ENCODE assay signal across 18 cellular contexts in genomic region chr4:124121511-124121934, GRCh38.
A peak's percentile ranks its signal among the peaks of the same experiment; 100 is the strongest.
DNase-seq lines count a peak whose midpoint lies in the region; ATAC-seq, FAIRE-seq and TF ChIP-seq lines count a peak whose summit lies in the region.
"Had no signal": no experiment of that assay in that cellular context is flagged by ENCODE, and none has a peak within 500 bp of the region (broad histone marks: within the 10 kb centered on the region; RNA-seq: fewer than 3 reads in every experiment).

No MANE protein-coding gene starts in this region.

- no peaks in the 10 kb centered on the region for H3K9me3 ChIP-seq in breast epithelium
- no peaks in the 10 kb centered on the region for H3K9me3 ChIP-seq in HepG2 (ENCODE audit: low read length)
- no peaks in the 10 kb centered on the region for H3K9me3 ChIP-seq in ascending aorta
- H3K9me3 ChIP-seq: thyroid gland had no signal

- TF ChIP-seq EP300 in HepG2 (IDR thresholded peaks at IDR 0.05; ENCODE audit: low read depth in 2 of 2, low read length in 2 of 2) (no peak), HepG2 (CRISPR knock-in tag; IDR thresholded peaks at IDR 0.05; ENCODE audit: borderline replicate concordance) (no peak)

- H3K27me3 Mint-ChIP-seq in MCF 10A (ENCODE audit: insufficient read depth, unreplicated experiment), result no peaks in the 10 kb centered on the region
- H3K27me3 Mint-ChIP-seq: activated CD4-positive, alpha-beta T cell treated with anti-CD3 and anti-CD28 coated beads, Interleukin-2, amount 10 ng/mL, durations not matched to agents 24 days and 14 days; effector memory CD8-positive, alpha-beta T cell had no signal

- H3K36me3 Mint-ChIP-seq in MCF 10A (ENCODE audit: insufficient read depth, unreplicated experiment), result no peaks in the 10 kb centered on the region

- peaks cover 28% of the 10 kb centered on the region for H3K4me1 Mint-ChIP-seq in MCF 10A (ENCODE audit: insufficient read depth, unreplicated experiment)
- H3K4me1 Mint-ChIP-seq: activated CD4-positive, alpha-beta T cell treated with anti-CD3 and anti-CD28 coated beads, Interleukin-2, amount 10 ng/mL, durations not matched to agents 24 days and 14 days had no signal

- in situ Hi-C loops in HepG2 (cut with HindIII; ENCODE audit: extremely low pct_ligation_motif_present, low pct_unique_long_range_greater_than_20kb), result loop anchor here (25.0 kb wide), 3 partner anchors 559 to 1359 kb away; partner anchors contain the start of gene SPRY1

- 20% methylated on average over 1 of the region's 1 CpG for WGBS in HepG2 (ENCODE audit: low lambda C conversion rate)

- H3K4me2 ChIP-seq in HepG2 (ENCODE audit: low read depth, low read length), result no peak overlapping the region

- no peak overlapping the region for H3K4me3 Mint-ChIP-seq in MCF 10A (ENCODE audit: unreplicated experiment)
- H3K4me3 Mint-ChIP-seq: activated CD4-positive, alpha-beta T cell treated with anti-CD3 and anti-CD28 coated beads, Interleukin-2, amount 10 ng/mL, durations not matched to agents 24 days and 14 days; activated T-cell treated with anti-CD3 and anti-CD28 coated beads, Interleukin-2, amount 50 U/mL, for 72 hours; effector memory CD8-positive, alpha-beta T cell had no signal

- CTCF ChIA-PET in MCF 10A (lab: Yijun Ruan, JAX) (interaction anchor here (0.8 to 1.4 kb wide), 6 partner anchors 9 to 772 kb away, joined by 3 to 6 read pairs (median 3); no protein-coding TSS in a partner anchor), HepG2 (lab: Yijun Ruan, JAX; ENCODE audit: low intra/inter-chr PET ratio, low total read pairs) (no interaction called here)

- H3K27me3 ChIP-seq in breast epithelium (no peaks in the 10 kb centered on the region), HepG2 (ENCODE audit: control insufficient read depth in 1 of 2, insufficient read depth in 2 of 2, low read length in 2 of 2) (no peaks in the 10 kb centered on the region), ascending aorta (no peaks in the 10 kb centered on the region)
- H3K27me3 ChIP-seq: thyroid gland had no signal

- H4K20me1 ChIP-seq in HepG2 (ENCODE audit: insufficient read depth, low read length), result no peaks in the 10 kb centered on the region

- H3K9ac ChIP-seq in HepG2 (ENCODE audit: insufficient read depth, low read depth, low read length), result no peak overlapping the region
- H3K9ac ChIP-seq: parathyroid adenoma had no signal

- no peak for ATAC-seq in HepG2
- ATAC-seq in HG03139 (IDR thresholded peaks at IDR 0.05; ENCODE audit: unreplicated experiment), result no peak
- ATAC-seq in GM18861 (IDR thresholded peaks at IDR 0.05; ENCODE audit: unreplicated experiment), result no peak
- ATAC-seq: activated T-cell treated with anti-CD3 and anti-CD28 coated beads, Interleukin-2, amount 50 U/mL, for 72 hours; effector memory CD8-positive, alpha-beta T cell; HCT116 had no signal

- TF ChIP-seq CTCF in MCF 10A (IDR thresholded peaks at IDR 0.05; ENCODE audit: unreplicated experiment), result no peak
- TF ChIP-seq CTCF in breast epithelium (IDR thresholded peaks at IDR 0.05), result no peak
- TF ChIP-seq CTCF in choroid plexus epithelial cell (conservative IDR thresholded peaks at IDR 0.05; ENCODE audit: low read depth, low read length), result no peak
- no peak for TF ChIP-seq CTCF in HepG2 (CRISPR knock-in tag; IDR thresholded peaks at IDR 0.05)
- TF ChIP-seq CTCF in ascending aorta (IDR thresholded peaks at IDR 0.05), result no peak

- H3K9me3 Mint-ChIP-seq in MCF 10A (ENCODE audit: unreplicated experiment), result no peaks in the 10 kb centered on the region
- H3K9me3 Mint-ChIP-seq: activated CD4-positive, alpha-beta T cell treated with anti-CD3 and anti-CD28 coated beads, Interleukin-2, amount 10 ng/mL, durations not matched to agents 24 days and 14 days had no signal

- no peaks in the 10 kb centered on the region for H3K4me1 ChIP-seq in breast epithelium
- H3K4me1 ChIP-seq in HepG2 (ENCODE audit: insufficient read depth, low read length), result no peaks in the 10 kb centered on the region
- no peaks in the 10 kb centered on the region for H3K4me1 ChIP-seq in ascending aorta
- H3K4me1 ChIP-seq: parathyroid adenoma, thyroid gland had no signal

- TF ChIP-seq POLR2A in breast epithelium (IDR thresholded peaks at IDR 0.05) (no peak), HepG2 (IDR thresholded peaks at IDR 0.05; ENCODE audit: insufficient read depth in 1 of 2, low read depth in 2 of 2, low read length in 2 of 2) (no peak)

- TF ChIP-seq RAD21 in HepG2 (CRISPR knock-in tag; IDR thresholded peaks at IDR 0.05), result no peak

- no peak for FAIRE-seq in HepG2 (lab: Jason Lieb, UNC)
- FAIRE-seq: RCC 7860 had no signal

- DNase-seq in MCF 10A (ENCODE audit: unreplicated experiment), result peak; percentile 95
- no peak for DNase-seq in breast epithelium (ENCODE audit: low spot score in 2 of 2)
- DNase-seq in choroid plexus epithelial cell (ENCODE audit: low read depth), result peak; percentile 96
- peak; percentile 11 for DNase-seq in HepG2 (ENCODE audit: low spot score)
- DNase-seq in T-helper 1 cell, result no peak
- no peak for DNase-seq in ascending aorta (ENCODE audit: low spot score in 2 of 2)
- DNase-seq: ACHN; activated CD4-positive, alpha-beta T cell treated with anti-CD3 and anti-CD28 coated beads, Interleukin-2, amount 10 ng/mL, durations not matched to agents 24 days and 14 days; activated T-cell treated with anti-CD3 and anti-CD28 coated beads, Interleukin-2, amount 50 U/mL, for 72 hours; effector memory CD8-positive, alpha-beta T cell; NCI-H1048; NCI-H510A had no signal

- POLR2A ChIA-PET in MCF 10A (lab: Yijun Ruan, JAX), result interaction anchor here (0.9 to 1.4 kb wide), 7 partner anchors 8 to 74 kb away, joined by 3 to 5 read pairs (median 3); no protein-coding TSS in a partner anchor
- POLR2A ChIA-PET in HepG2 (lab: Yijun Ruan, JAX), result no interaction called here

- BruUV-seq in MCF 10A (replicated peaks; lab: Mats Ljungman, UMichigan), result no TSS peak
- BruUV-seq in HepG2 (replicated peaks; lab: Mats Ljungman, UMichigan), result no TSS peak

- H2AFZ ChIP-seq in HepG2 (ENCODE audit: low read length), result no peak overlapping the region
- H2AFZ ChIP-seq: parathyroid adenoma had no signal

- H3K27ac Mint-ChIP-seq in MCF 10A (ENCODE audit: low read depth, unreplicated experiment), result peak overlapping the region; percentile 37
- H3K27ac Mint-ChIP-seq: activated CD4-positive, alpha-beta T cell treated with anti-CD3 and anti-CD28 coated beads, Interleukin-2, amount 10 ng/mL, durations not matched to agents 24 days and 14 days; activated T-cell treated with anti-CD3 and anti-CD28 coated beads, Interleukin-2, amount 50 U/mL, for 72 hours; effector memory CD8-positive, alpha-beta T cell had no signal

- no peak overlapping the region for H3K4me3 ChIP-seq in breast epithelium
- no peak overlapping the region for H3K4me3 ChIP-seq in choroid plexus epithelial cell (ENCODE audit: low read depth, low read length)
- H3K4me3 ChIP-seq in HepG2 (replicated peaks in 1 of 3; ENCODE audit: insufficient read depth in 1 of 3, low read depth in 2 of 3, low read length in 3 of 3), result no peak overlapping the region
- no peak overlapping the region for H3K4me3 ChIP-seq in ascending aorta
- H3K4me3 ChIP-seq: thyroid gland had no signal

- H3K27ac ChIP-seq in breast epithelium (no peak overlapping the region), HepG2 (ENCODE audit: extremely low read length, insufficient read depth, low read length) (no peak overlapping the region), ascending aorta (no peak overlapping the region)
- H3K27ac ChIP-seq: parathyroid adenoma, thyroid gland had no signal

- H3K79me2 ChIP-seq in HepG2 (ENCODE audit: insufficient read depth, low read length), result no peaks in the 10 kb centered on the region
- H3K79me2 ChIP-seq: parathyroid adenoma had no signal

- intact Hi-C loops in MCF 10A (cut with micrococcal nuclease) (no loop called here), breast epithelium (cut with DNase I; ENCODE audit: low total_unique reads) (no loop called here), HepG2 (cut with micrococcal nuclease; ENCODE audit: unreplicated experiment) (loop anchor here (5.0 kb wide), 1 partner anchor 141 kb away; no protein-coding TSS in a partner anchor), ascending aorta (cut with DNase I) (no loop called here)

- H3K36me3 ChIP-seq in breast epithelium, result no peaks in the 10 kb centered on the region
- no peaks in the 10 kb centered on the region for H3K36me3 ChIP-seq in HepG2 (replicated peaks in 1 of 2; ENCODE audit: control insufficient read depth in 1 of 2, insufficient read depth in 2 of 2, low read length in 2 of 2)
- no peaks in the 10 kb centered on the region for H3K36me3 ChIP-seq in ascending aorta
- H3K36me3 ChIP-seq: thyroid gland had no signal

TF ChIP-seq in HepG2, 621 proteins besides CTCF, POLR2A, EP300 and RAD21:
- TF ChIP-seq ZNF160 (CRISPR knock-in tag; IDR thresholded peaks at IDR 0.05) (no peak), SMYD3 (CRISPR knock-in tag; IDR thresholded peaks at IDR 0.05) (no peak), SMC3 (IDR thresholded peaks at IDR 0.05; ENCODE audit: low read length) (no peak), ZNF234 (CRISPR knock-in tag; conservative IDR thresholded peaks at IDR 0.05) (no peak), TCF7 (IDR thresholded peaks at IDR 0.05; ENCODE audit: low read depth) (no peak)
- TF ChIP-seq, protein P1, sequence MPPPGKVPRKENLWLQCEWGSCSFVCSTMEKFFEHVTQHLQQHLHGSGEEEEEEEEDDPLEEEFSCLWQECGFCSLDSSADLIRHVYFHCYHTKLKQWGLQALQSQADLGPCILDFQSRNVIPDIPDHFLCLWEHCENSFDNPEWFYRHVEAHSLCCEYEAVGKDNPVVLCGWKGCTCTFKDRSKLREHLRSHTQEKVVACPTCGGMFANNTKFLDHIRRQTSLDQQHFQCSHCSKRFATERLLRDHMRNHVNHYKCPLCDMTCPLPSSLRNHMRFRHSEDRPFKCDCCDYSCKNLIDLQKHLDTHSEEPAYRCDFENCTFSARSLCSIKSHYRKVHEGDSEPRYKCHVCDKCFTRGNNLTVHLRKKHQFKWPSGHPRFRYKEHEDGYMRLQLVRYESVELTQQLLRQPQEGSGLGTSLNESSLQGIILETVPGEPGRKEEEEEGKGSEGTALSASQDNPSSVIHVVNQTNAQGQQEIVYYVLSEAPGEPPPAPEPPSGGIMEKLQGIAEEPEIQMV (CRISPR knock-in tag; IDR thresholded peaks at IDR 0.05; ENCODE audit: low read depth), result no peak
TF ChIP-seq in HepG2: peak in this region for 0.

Comparison
In these comparisons a context has a peak if more than half of its experiments do, and no peak if none do; other contexts are left out.
1. DNase-seq: peak in MCF 10A (single experiment), choroid plexus epithelial cell (single experiment) and HepG2 (single experiment); none in breast epithelium (0 of 2), T-helper 1 cell (0 of 5) and ascending aorta (0 of 2).